ENCODE assay signal across 27 cellular contexts in genomic region chr7:112225006-112225405, GRCh38. TPM values are rescaled to one million over a fixed set of nuclear protein-coding genes. Genes with fewer than 3 reads are reported as not detected.
A peak's percentile ranks its signal among the peaks of the same experiment; 100 is the strongest.
DNase-seq lines count a peak whose midpoint lies in the region; ATAC-seq and TF ChIP-seq lines count a peak whose summit lies in the region.
"Had no signal": no experiment of that assay in that cellular context is flagged by ENCODE, and none has a peak within 500 bp of the region (broad histone marks: within the 10 kb centered on the region; RNA-seq: fewer than 3 reads in every experiment).

No MANE protein-coding gene starts in this region.

- H3K4me3 Mint-ChIP-seq in T-helper 2 cell treated with Interferon-gamma antibody and Interleukin-4, amounts not matched to agents 5 μg/mL and 100 μg/mL, for 36 hours, result no peak overlapping the region

- no peaks in the 10 kb centered on the region for H3K27me3 Mint-ChIP-seq in T-helper 2 cell treated with Interferon-gamma antibody and Interleukin-4, amounts not matched to agents 5 μg/mL and 100 μg/mL, for 36 hours (ENCODE audit: low read depth)

- no peak for TF ChIP-seq CTCF in astrocyte of the spinal cord (IDR thresholded peaks at IDR 0.05; ENCODE audit: low read depth, low read length)

- no peaks in the 10 kb centered on the region for H3K9me3 Mint-ChIP-seq in T-helper 2 cell treated with Interferon-gamma antibody and Interleukin-4, amounts not matched to agents 5 μg/mL and 100 μg/mL, for 36 hours

- in situ Hi-C loops in astrocyte of the spinal cord (cut with HindIII; ENCODE audit: low sequenced_read_pairs), result no loop called here

- H3K4me3 ChIP-seq in astrocyte of the spinal cord (ENCODE audit: low read depth, low read length), result no peak overlapping the region
- H3K4me3 ChIP-seq: GM12878, SJSA1 had no signal

- H3K36me3 Mint-ChIP-seq in T-helper 2 cell treated with Interferon-gamma antibody and Interleukin-4, amounts not matched to agents 5 μg/mL and 100 μg/mL, for 36 hours (ENCODE audit: low read depth), result no peaks in the 10 kb centered on the region

- DNase-seq in D341Med (ENCODE audit: low spot score) (peak; percentile 64), NCI-H446 (lab: John Stamatoyannopoulos, UW) (peak; percentile 21 to 88), NCI-H82 treated with DMSO at 0.1 percent for 48 hours (lab: John Stamatoyannopoulos, UW; ENCODE audit: unreplicated experiment) (peak; percentile 58), astrocyte of the spinal cord (ENCODE audit: low read depth, low spot score) (peak; percentile 23), posterior vena cava (ENCODE audit: low spot score) (no peak), H4 (ENCODE audit: low spot score) (no peak)
- no peak for DNase-seq in T-helper 2 cell treated with Interferon-gamma antibody and Interleukin-4, amounts not matched to agents 5 μg/mL and 100 μg/mL, for 36 hours (ENCODE audit: low spot score)
- DNase-seq: DMS79; EL; GDM1; GOT3; KG1; MM.1S; NCI-H1048; NCI-H1417; NCI-H1694; NCI-H2081; NCI-H345; NCI-H526 treated with DMSO at 0.1 percent for 48 hours; NK-92 treated with Interleukin-12 subunit alpha and Interleukin-12 subunit beta, amount 100 ng/mL, for 24 hours; PC-3; T-helper 2 cell had no signal

- H3K27ac Mint-ChIP-seq in T-helper 2 cell treated with Interferon-gamma antibody and Interleukin-4, amounts not matched to agents 5 μg/mL and 100 μg/mL, for 36 hours, result no peak overlapping the region

- intact Hi-C loops in posterior vena cava (cut with DNase I), result no loop called here

- no peak for ATAC-seq in GM18502 (IDR thresholded peaks at IDR 0.05; ENCODE audit: poor library complexity, unreplicated experiment)
- ATAC-seq: GM12878, HCT116, PC-3, Right ventricle myocardium inferior had no signal

- H3K4me1 Mint-ChIP-seq in T-helper 2 cell treated with Interferon-gamma antibody and Interleukin-4, amounts not matched to agents 5 μg/mL and 100 μg/mL, for 36 hours (ENCODE audit: low read depth), result peaks cover 1% of the 10 kb centered on the region

RNA-seq across cellular contexts. Expression of gene ZNF277, which starts 18.5 kb away (rescaled TPM):
- 10 to 100 TPM; 15.0 to 19.8 TPM for total RNA-seq in posterior vena cava
- total RNA-seq in H4 (2014; rRNA removed; shearing (Covaris generic)), result 23.2 and 33.9 TPM in 2 replicates

RNA-seq across cellular contexts. Expression of gene DOCK4, which starts 18.8 kb away (rescaled TPM):
- total RNA-seq in posterior vena cava, result 10 to 100 TPM; 26.1 TPM
- 3.4 and 5.5 TPM in 2 replicates for total RNA-seq in H4 (2014; rRNA removed; shearing (Covaris generic))

Comparison
In these comparisons a context has a peak if more than half of its experiments do, and no peak if none do; other contexts are left out.
1. DNase-seq: peak in D341Med (single experiment), NCI-H446 (2 of 2), NCI-H82 treated with DMSO at 0.1 percent for 48 hours (single experiment) and astrocyte of the spinal cord (single experiment); none in posterior vena cava (single experiment), T-helper 2 cell treated with Interferon-gamma antibody and Interleukin-4, amounts not matched to agents 5 μg/mL and 100 μg/mL, for 36 hours (single experiment) and H4 (single experiment).